In the genomic region with DNA sequence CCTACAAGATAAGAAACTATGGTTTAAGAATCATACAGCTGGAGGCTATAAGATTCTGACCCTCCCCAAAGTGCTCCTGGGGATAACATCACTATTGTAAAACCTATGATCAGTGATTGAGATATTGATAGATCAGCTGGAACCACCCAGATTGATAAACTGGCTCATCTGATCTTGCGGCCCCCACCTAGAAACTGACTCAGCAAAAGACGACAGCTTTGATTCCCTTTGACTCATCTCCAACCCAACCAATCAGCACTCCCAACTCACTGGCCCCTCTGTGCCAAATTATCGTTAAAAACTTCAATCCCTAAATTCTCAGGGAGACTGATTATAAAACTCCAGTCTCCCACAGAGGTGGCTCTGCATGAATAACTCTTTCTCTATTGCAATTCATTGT, we compare ENCODE assay signal across 28 cellular contexts.
"Had no signal": no experiment of that assay in that cellular context is flagged by ENCODE, and none has a peak within 500 bp of the region (broad histone marks: within the 10 kb centered on the region; RNA-seq: fewer than 3 reads in every experiment).

No MANE protein-coding gene starts in this region.

- FAIRE-seq: bronchial epithelial cell, TTC549 had no signal

- ATAC-seq: activated CD8-positive, alpha-beta T cell treated with anti-CD3 and anti-CD28 coated beads for 36 hours; activated naive CD8-positive, alpha-beta T cell treated with anti-CD3 and anti-CD28 coated beads, Interleukin-2, amount 50 U/mL, for 24 hours had no signal

- H3K36me3 ChIP-seq: ascending aorta, cardiac muscle cell had no signal

- H3K27ac ChIP-seq: ascending aorta, cardiac muscle cell, VCaP had no signal

- H3K4me3 ChIP-seq: ascending aorta, cardiac muscle cell had no signal

- H3K9me3 ChIP-seq: ascending aorta had no signal

- H3K27me3 ChIP-seq: ascending aorta, cardiac muscle cell had no signal

- DNase-seq: activated B cell treated with CpG ODN at 0.5 μM for 24 hours; activated CD4-positive, alpha-beta memory T cell treated with anti-CD3 and anti-CD28 coated beads for 36 hours; activated CD4-positive, alpha-beta T cell treated with anti-CD3 and anti-CD28 coated beads for 4 hours; activated CD4-positive, alpha-beta T cell treated with anti-CD3 and anti-CD28 coated beads, Interleukin-2, amount 10 ng/mL, durations not matched to agents 24 days and 14 days; activated CD4-positive, alpha-beta T cell treated with anti-CD3 and anti-CD28 coated beads, Interleukin-2, amount 50 U/mL, for 1 hour; activated CD4-positive, alpha-beta T cell treated with anti-CD3 and anti-CD28 coated beads, Interleukin-2, amount 50 U/mL, for 4 hours; activated CD4-positive, CD25-positive, alpha-beta regulatory T cell treated with anti-CD3 and anti-CD28 coated beads, Interleukin-2, amount 50 U/mL, for 72 hours; activated CD8-positive, alpha-beta memory T cell treated with anti-CD3 and anti-CD28 coated beads, Interleukin-2, amount 50 U/mL, for 4 hours; activated CD8-positive, alpha-beta T cell treated with anti-CD3 and anti-CD28 coated beads for 36 hours; activated effector memory CD4-positive, alpha-beta T cell treated with Interleukin-2 at 50 U/mL for 16 hours; activated gamma-delta T cell; activated naive CD4-positive, alpha-beta T cell treated with anti-CD3 and anti-CD28 coated beads, Interleukin-2, amount 10 ng/mL, durations not matched to agents 7 days and 5 days; activated naive CD4-positive, alpha-beta T cell treated with Interleukin-2 at 50 U/mL for 16 hours; activated naive CD8-positive, alpha-beta T cell treated with anti-CD3 and anti-CD28 coated beads, Interleukin-2, amount 10 ng/mL, durations not matched to agents 7 days and 5 days; activated naive CD8-positive, alpha-beta T cell treated with anti-CD3 and anti-CD28 coated beads, Interleukin-2, amount 50 U/mL, for 24 hours; activated T-cell treated with anti-CD3 and anti-CD28 coated beads, Interleukin-2, amount 50 U/mL, for 24 hours; activated T-cell treated with anti-CD3 and anti-CD28 coated beads, Interleukin-2, amount 50 U/mL, for 48 hours; amygdala; anterior cingulate cortex; caudate nucleus; cerebellar nuclear complex; T-helper 2 cell; T-helper 9 cell had no signal

- H3K4me1 ChIP-seq: ascending aorta had no signal
